Comparison of ENCODE assay signal across 11 cellular contexts in genomic region chrX:1679238-1679637, GRCh38.
DNase-seq lines count a peak whose midpoint lies in the region; ATAC-seq and TF ChIP-seq lines count a peak whose summit lies in the region.
"Had no signal": no experiment of that assay in that cellular context is flagged by ENCODE, and none has a peak within 500 bp of the region (broad histone marks: within the 10 kb centered on the region; RNA-seq: fewer than 3 reads in every experiment).

No MANE protein-coding gene starts in this region.

- no peaks in the 10 kb centered on the region for H3K36me3 ChIP-seq in OCI-LY7 (ENCODE audit: insufficient read depth, low read length)
- H3K36me3 ChIP-seq: neutrophil had no signal

- ATAC-seq in stimulated activated naive CD8-positive, alpha-beta T cell treated with anti-CD3 and anti-CD28 coated beads, Interleukin-15, Interleukin-2, amounts not matched to agents 100 U/mL and 50 U/mL, for 24 hours = peak; percentile 86
- no peak for ATAC-seq in GM18511 (IDR thresholded peaks at IDR 0.05; ENCODE audit: unreplicated experiment)

- CTCF ChIA-PET in OCI-LY7 (lab: Charles Lee; ENCODE audit: unreplicated experiment) = no interaction called here

- no peaks in the 10 kb centered on the region for H3K9me3 ChIP-seq in OCI-LY7 (ENCODE audit: low read length)
- H3K9me3 ChIP-seq: neutrophil had no signal

- no peak overlapping the region for H3K27ac ChIP-seq in OCI-LY7 (ENCODE audit: low read depth, low read length, poor library complexity, severe bottlenecking)
- H3K27ac ChIP-seq: neutrophil had no signal

- no peak overlapping the region for H3K4me3 ChIP-seq in OCI-LY7 (ENCODE audit: low read depth, low read length, poor library complexity, severe bottlenecking)
- H3K4me3 ChIP-seq in astrocyte of the spinal cord (ENCODE audit: low read depth, low read length) = no peak overlapping the region

- POLR2A ChIA-PET in OCI-LY7 (lab: Charles Lee) = no interaction called here

- H3K4me1 ChIP-seq in OCI-LY7 (ENCODE audit: insufficient read depth, low read length, poor library complexity, severe bottlenecking) = no peaks in the 10 kb centered on the region

- H3K79me2 ChIP-seq in OCI-LY7 (ENCODE audit: insufficient read depth, low read depth, low read length) = no peaks in the 10 kb centered on the region; the same call in 1 of the 2 replicates

- in situ Hi-C loops in astrocyte of the spinal cord (cut with HindIII; ENCODE audit: low sequenced_read_pairs) = no loop called here

- H4K20me1 ChIP-seq in OCI-LY7 (ENCODE audit: insufficient read depth, low read length) = no peaks in the 10 kb centered on the region

- intact Hi-C loops in OCI-LY7 (cut with micrococcal nuclease; ENCODE audit: unreplicated experiment) = no loop called here

- TF ChIP-seq CTCF in OCI-LY7 (conservative IDR thresholded peaks at IDR 0.05; ENCODE audit: low read length) = no peak
- no peak for TF ChIP-seq CTCF in astrocyte of the spinal cord (IDR thresholded peaks at IDR 0.05; ENCODE audit: low read depth, low read length)

- TSS peak; percentile 28 for BruUV-seq in OCI-LY7 (replicated peaks; lab: Mats Ljungman, UMichigan)

- no peaks in the 10 kb centered on the region for H3K9me2 ChIP-seq in OCI-LY7 (ENCODE audit: insufficient read depth, low read length)

- DNase-seq in activated naive CD4-positive, alpha-beta T cell treated with Interleukin-2 at 50 U/mL for 16 hours = peak; percentile 31
- DNase-seq in activated naive CD4-positive, alpha-beta T cell (lab: John Stamatoyannopoulos, UW) = no peak
- DNase-seq in OCI-LY7 (ENCODE audit: low spot score) (no peak), astrocyte of the spinal cord (ENCODE audit: low read depth, low spot score) (peak; percentile 10), DMS53 (lab: John Stamatoyannopoulos, UW) (no peak), AG08396 (ENCODE audit: low spot score) (no peak)
- peak; percentile 28 for DNase-seq in stimulated activated naive CD8-positive, alpha-beta T cell treated with anti-CD3 and anti-CD28 coated beads, Interleukin-15, Interleukin-2, amounts not matched to agents 100 U/mL and 50 U/mL, for 24 hours
- DNase-seq: NCI-H2081 treated with DMSO at 0.1 percent for 48 hours, SHP77 had no signal

- H3K4me2 ChIP-seq in OCI-LY7 (ENCODE audit: low read length) = no peak overlapping the region

- H2AFZ ChIP-seq in OCI-LY7 (ENCODE audit: low read length) = no peak overlapping the region

Comparison
In these comparisons a context has a peak if more than half of its experiments do, and no peak if none do; other contexts are left out.
1. DNase-seq: peak in activated naive CD4-positive, alpha-beta T cell treated with Interleukin-2 at 50 U/mL for 16 hours (single experiment), astrocyte of the spinal cord (single experiment) and stimulated activated naive CD8-positive, alpha-beta T cell treated with anti-CD3 and anti-CD28 coated beads, Interleukin-15, Interleukin-2, amounts not matched to agents 100 U/mL and 50 U/mL, for 24 hours (single experiment); none in activated naive CD4-positive, alpha-beta T cell (0 of 4), OCI-LY7 (single experiment), DMS53 (single experiment) and AG08396 (single experiment).